1 cellular context compared by ENCODE assay signal in genomic region chr7:36755484-36755883, GRCh38.
TF ChIP-seq lines count a peak whose summit lies in the region.

No MANE protein-coding gene starts in this region.

TF ChIP-seq in GM12878, 131 proteins besides CTCF, POLR2A, EP300 and RAD21 (continued from another document):
- TF ChIP-seq CUX1 (IDR thresholded peaks at IDR 0.05; ENCODE audit: insufficient replicate concordance, low read depth, low read length) (no peak), ZBTB40 (IDR thresholded peaks at IDR 0.05; ENCODE audit: borderline replicate concordance) (no peak), BHLHE40 (IDR thresholded peaks at IDR 0.05; ENCODE audit: borderline replicate concordance in 1 of 2, low read depth in 2 of 2, low read length in 1 of 2) (peak; percentile 16 to 76; a peak in 2 of 4 replicates), IKZF1 (conservative IDR thresholded peaks at IDR 0.05) (peak; percentile 31; the same call in 1 of the 2 replicates), CREM (IDR thresholded peaks at IDR 0.05; ENCODE audit: low read depth) (no peak), NKRF (conservative IDR thresholded peaks at IDR 0.05) (no peak), LARP7 (IDR thresholded peaks at IDR 0.05) (no peak)
